In the genomic region with DNA sequence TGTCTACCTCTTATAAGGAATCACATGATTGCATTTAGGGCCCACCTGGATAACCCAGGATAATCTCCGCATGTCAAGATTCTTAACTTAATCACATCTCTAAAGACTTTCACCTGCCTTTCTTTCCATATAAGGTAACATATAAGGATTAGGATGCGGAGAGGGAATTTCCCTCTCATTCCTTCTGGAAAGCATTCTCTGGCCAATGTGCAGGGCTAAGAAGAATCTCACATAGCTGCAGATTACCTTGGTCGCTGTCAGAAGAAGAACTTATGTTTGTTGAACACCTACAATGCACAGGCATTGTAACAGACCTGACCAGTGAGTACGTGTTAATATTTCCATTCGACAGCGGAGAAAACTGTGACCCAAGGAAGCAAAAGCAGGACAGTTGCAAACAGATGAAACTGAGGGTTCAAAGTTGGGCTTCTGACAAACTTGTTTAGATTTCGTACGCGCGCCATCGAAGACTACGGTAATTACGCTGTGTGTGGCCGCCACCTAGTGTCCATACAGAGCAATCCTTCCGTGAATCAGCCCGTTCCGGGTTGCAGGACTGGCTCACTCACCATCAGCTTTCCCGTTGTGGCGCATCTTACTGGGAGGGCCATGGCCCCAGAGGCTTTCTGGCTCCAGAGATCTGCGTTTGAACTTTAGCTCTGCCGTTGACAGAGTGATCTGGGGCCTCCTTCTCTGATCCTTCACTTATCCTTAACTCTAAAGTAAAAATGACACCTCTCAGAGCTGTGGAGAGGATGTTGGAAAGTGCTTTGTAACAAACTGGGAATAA, we compare ENCODE assay signal across 9 cellular contexts. TPM values are rescaled to one million over a fixed set of nuclear protein-coding genes. Genes with fewer than 3 reads are reported as not detected.
A peak's percentile ranks its signal among the peaks of the same experiment; 100 is the strongest.
DNase-seq lines count a peak whose midpoint lies in the region; ATAC-seq, FAIRE-seq and TF ChIP-seq lines count a peak whose summit lies in the region.
"Had no signal": no experiment of that assay in that cellular context is flagged by ENCODE, and none has a peak within 500 bp of the region (broad histone marks: within the 10 kb centered on the region; RNA-seq: fewer than 3 reads in every experiment).

No MANE protein-coding gene starts in this region.

- no peaks in the 10 kb centered on the region for H3K9me3 ChIP-seq in keratinocyte (ENCODE audit: control insufficient read depth, low read depth, low read length)

- H3K9me1 ChIP-seq in keratinocyte (ENCODE audit: control insufficient read depth, extremely low read depth, insufficient read depth, low read length) = no peaks in the 10 kb centered on the region

- H3K27me3 ChIP-seq in keratinocyte (ENCODE audit: control insufficient read depth, extremely low read depth, insufficient read depth, low read length) = peaks cover 15% of the 10 kb centered on the region

- no peaks in the 10 kb centered on the region for H3K9me3 Mint-ChIP-seq in Calu3 (ENCODE audit: low read depth, unreplicated experiment)

- H3K9ac ChIP-seq in keratinocyte (ENCODE audit: control insufficient read depth, extremely low read depth, insufficient read depth, low read length) = no peak overlapping the region

- peaks cover 74% of the 10 kb centered on the region for H3K27me3 Mint-ChIP-seq in Calu3 (ENCODE audit: unreplicated experiment)

- no peak overlapping the region for H3K27ac Mint-ChIP-seq in Calu3 (ENCODE audit: unreplicated experiment)

- intact Hi-C loops in Calu3 (cut with micrococcal nuclease; ENCODE audit: unreplicated experiment) = loop anchor here (2.0 kb wide), 1 partner anchor 396 kb away; no protein-coding TSS in a partner anchor

- no peaks in the 10 kb centered on the region for H4K20me1 ChIP-seq in keratinocyte (ENCODE audit: control insufficient read depth, extremely low read depth, insufficient read depth, low read length)

- dilution Hi-C loops in keratinocyte (cut with MboI; ENCODE audit: extremely low pct_ligation_motif_present, low sequenced_read_pairs) = no loop called here

- no peak overlapping the region for H3K4me3 Mint-ChIP-seq in Calu3 (ENCODE audit: low read depth, unreplicated experiment)

- H3K36me3 ChIP-seq in keratinocyte (ENCODE audit: control insufficient read depth in 2 of 2, extremely low read depth in 1 of 2, insufficient read depth in 2 of 2, low read length in 2 of 2) = no peaks in the 10 kb centered on the region

- H3K4me1 Mint-ChIP-seq in Calu3 (ENCODE audit: low read depth, unreplicated experiment) = peaks cover 6% of the 10 kb centered on the region

- H2AFZ ChIP-seq in keratinocyte (ENCODE audit: control insufficient read depth, low read length) = peak overlapping the region; percentile 76

- CTCF ChIA-PET in Calu3 (lab: Charles Lee) = no interaction called here

- DNase-seq in Calu3 (peak; percentile 62), HCEC 1CT (peak; percentile 77), NCI-H2171 (lab: John Stamatoyannopoulos, UW) (peak; percentile 76), cardiac fibroblast (ENCODE audit: low read depth in 2 of 2) (peak; percentile 75 to 83), keratinocyte (ENCODE audit: low read depth, low spot score) (no peak)
- peak; percentile 31 to 42 (median 32) for DNase-seq in activated CD4-positive, CD25-positive, alpha-beta regulatory T cell (lab: John Stamatoyannopoulos, UW)
- peak; percentile 58 to 64 for DNase-seq in stimulated activated CD4-positive, alpha-beta T cell treated with anti-CD3 and anti-CD28 coated beads, Interleukin-15, amount 100 ng/mL, for 48 hours (ENCODE audit: low read depth in 2 of 2)

- TF ChIP-seq CTCF in Calu3 (IDR thresholded peaks at IDR 0.05; ENCODE audit: unreplicated experiment) = peak; percentile 49
- TF ChIP-seq CTCF in cardiac fibroblast (IDR thresholded peaks at IDR 0.05; ENCODE audit: low read depth, low read length) = peak; percentile 85
- TF ChIP-seq CTCF in keratinocyte (optimal IDR thresholded peaks at IDR 0.05 in 1 of 3, IDR thresholded peaks at IDR 0.05 in 1 of 3, conservative IDR thresholded peaks at IDR 0.05 in 1 of 3; ENCODE audit: extremely low read depth in 1 of 3, insufficient read depth in 2 of 3, low read length in 3 of 3) = peak; percentile 90 to 99 (median 93)

- H3K4me3 ChIP-seq in cardiac fibroblast (replicated peaks in 1 of 2; ENCODE audit: low read depth in 2 of 2, low read length in 2 of 2) = no peak overlapping the region
- no peak overlapping the region for H3K4me3 ChIP-seq in keratinocyte (ENCODE audit: control insufficient read depth in 2 of 3, extremely low read depth in 1 of 3, insufficient read depth in 2 of 3, low read depth in 1 of 3, low read length in 3 of 3)

- H3K36me3 Mint-ChIP-seq in Calu3 (ENCODE audit: insufficient read depth, unreplicated experiment) = peaks cover 5% of the 10 kb centered on the region

- H3K4me2 ChIP-seq in keratinocyte (ENCODE audit: control insufficient read depth, extremely low read depth, insufficient read depth, low read depth, low read length) = peak overlapping the region; percentile 24

- no peak for ATAC-seq in HG02588 (IDR thresholded peaks at IDR 0.05; ENCODE audit: unreplicated experiment)

- H3K79me2 ChIP-seq in keratinocyte (ENCODE audit: control insufficient read depth, insufficient read depth, low read length) = no peaks in the 10 kb centered on the region

- BruUV-seq in Calu3 (replicated peaks; lab: Mats Ljungman, UMichigan) = no TSS peak

- no peaks in the 10 kb centered on the region for H3K4me1 ChIP-seq in keratinocyte (ENCODE audit: control insufficient read depth, extremely low read depth, insufficient read depth, low read length)

- H3K27ac ChIP-seq in keratinocyte (ENCODE audit: control insufficient read depth, insufficient read depth, low read length) = no peak overlapping the region

- FAIRE-seq in keratinocyte (lab: Jason Lieb, UNC) = peak; percentile 43

RNA-seq across cellular contexts. Expression of gene C20orf202, which starts 9.5 kb away (rescaled TPM):
- total RNA-seq in Calu3 (2022) = 0.22 TPM in 1 of 2 replicates, not detected in the other
- polyA plus RNA-seq in keratinocyte = not detected in 3 replicates
- polyA plus RNA-seq in keratinocyte (2011; ENCODE audit: low read depth) = not detected
- polyA plus RNA-seq in keratinocyte (2011; cell fraction: cytosol; rRNA removed) = not detected in 2 replicates
- not detected in 2 replicates for polyA plus RNA-seq in keratinocyte (2011; cell fraction: nucleus; rRNA removed)
- polyA plus RNA-seq in keratinocyte (2012; ENCODE audit: low replicate concordance) = 0.10 TPM in 1 of 2 replicates, not detected in the other
- not detected in 3 replicates for polyA minus RNA-seq in keratinocyte
- not detected for polyA minus RNA-seq in keratinocyte (2011; cell fraction: cytosol; rRNA and poly(A)+ RNA removed)
- not detected in 2 replicates for polyA minus RNA-seq in keratinocyte (2011; cell fraction: nucleus; rRNA and poly(A)+ RNA removed)
- total RNA-seq: T-helper 1 cell treated with Interleukin-12 subunit alpha and Interleukin-12 subunit beta and Interleukin-4 antibody, amounts not matched to agents 30 ng/mL and 1 ng/mL, for 36 hours had no signal

RNA-seq across cellular contexts. Expression of gene RAD21L1, which starts 13.0 kb away (rescaled TPM):
- not detected in 2 replicates for total RNA-seq in Calu3 (2022)
- polyA plus RNA-seq in keratinocyte = 0.06 TPM in 1 of 3 replicates, not detected in the others
- not detected for polyA plus RNA-seq in keratinocyte (2011; ENCODE audit: low read depth)
- not detected in 2 replicates for polyA plus RNA-seq in keratinocyte (2011; cell fraction: cytosol; rRNA removed)
- polyA plus RNA-seq in keratinocyte (2011; cell fraction: nucleus; rRNA removed) = not detected in 2 replicates
- not detected in 2 replicates for polyA plus RNA-seq in keratinocyte (2012; ENCODE audit: low replicate concordance)
- 0.54 TPM in 1 of 3 replicates, not detected in the others for polyA minus RNA-seq in keratinocyte
- not detected for polyA minus RNA-seq in keratinocyte (2011; cell fraction: cytosol; rRNA and poly(A)+ RNA removed)
- polyA minus RNA-seq in keratinocyte (2011; cell fraction: nucleus; rRNA and poly(A)+ RNA removed) = not detected in 2 replicates
- total RNA-seq: T-helper 1 cell treated with Interleukin-12 subunit alpha and Interleukin-12 subunit beta and Interleukin-4 antibody, amounts not matched to agents 30 ng/mL and 1 ng/mL, for 36 hours had no signal

RNA-seq across cellular contexts. Expression of gene TMEM74B, which starts 28.0 kb away (rescaled TPM):
- total RNA-seq in Calu3 (2022) = 0.54 and 0.83 TPM in 2 replicates
- polyA plus RNA-seq in keratinocyte = 0.33 to 3.4 TPM (median 0.58 TPM) in 3 replicates
- polyA plus RNA-seq in keratinocyte (2011; ENCODE audit: low read depth) = 2.9 TPM
- polyA plus RNA-seq in keratinocyte (2011; cell fraction: cytosol; rRNA removed) = 0.07 and 0.36 TPM in 2 replicates
- polyA plus RNA-seq in keratinocyte (2011; cell fraction: nucleus; rRNA removed) = 11.8 and 18.4 TPM in 2 replicates
- 0.54 and 4.4 TPM in 2 replicates for polyA plus RNA-seq in keratinocyte (2012; ENCODE audit: low replicate concordance)
- 0.59 to 1.4 TPM in 2 of 3 replicates, not detected in the other for polyA minus RNA-seq in keratinocyte
- not detected for polyA minus RNA-seq in keratinocyte (2011; cell fraction: cytosol; rRNA and poly(A)+ RNA removed)
- polyA minus RNA-seq in keratinocyte (2011; cell fraction: nucleus; rRNA and poly(A)+ RNA removed) = 0.63 and 0.70 TPM in 2 replicates

RNA-seq across cellular contexts. Expression of gene SNPH, which starts 53.3 kb away (rescaled TPM):
- total RNA-seq in Calu3 (2022) = 2.0 and 2.4 TPM in 2 replicates
- polyA plus RNA-seq in keratinocyte = 1.3 to 2.4 TPM (median 1.4 TPM) in 3 replicates
- 1.7 TPM for polyA plus RNA-seq in keratinocyte (2011; ENCODE audit: low read depth)
- polyA plus RNA-seq in keratinocyte (2011; cell fraction: cytosol; rRNA removed) = 1.0 and 2.7 TPM in 2 replicates
- polyA plus RNA-seq in keratinocyte (2011; cell fraction: nucleus; rRNA removed) = 3.7 and 5.6 TPM in 2 replicates
- polyA plus RNA-seq in keratinocyte (2012; ENCODE audit: low replicate concordance) = 2.7 and 5.2 TPM in 2 replicates
- 2.4 to 5.5 TPM (median 3.2 TPM) in 3 replicates for polyA minus RNA-seq in keratinocyte
- polyA minus RNA-seq in keratinocyte (2011; cell fraction: cytosol; rRNA and poly(A)+ RNA removed) = 3.3 TPM
- 4.0 and 4.9 TPM in 2 replicates for polyA minus RNA-seq in keratinocyte (2011; cell fraction: nucleus; rRNA and poly(A)+ RNA removed)
